8 cellular contexts compared by ENCODE assay signal in genomic region chr11:61446211-61446651, GRCh38. TPM values are rescaled to one million over a fixed set of nuclear protein-coding genes. Genes with fewer than 3 reads are reported as not detected.
A peak's percentile ranks its signal among the peaks of the same experiment; 100 is the strongest.
DNase-seq lines count a peak whose midpoint lies in the region; ATAC-seq and TF ChIP-seq lines count a peak whose summit lies in the region.

No MANE protein-coding gene starts in this region.

- BruUV-seq in A673 (replicated peaks; lab: Mats Ljungman, UMichigan): no TSS peak

- H3F3A ChIP-seq in neural cell (ENCODE audit: insufficient read depth, low read length, poor library complexity, severe bottlenecking): no peaks in the 10 kb centered on the region

- TF ChIP-seq RAD21 in neural cell (conservative IDR thresholded peaks at IDR 0.05): peak; percentile 93

- ATAC-seq in GM18867 (IDR thresholded peaks at IDR 0.05; ENCODE audit: unreplicated experiment): peak; percentile 74

- TF ChIP-seq CTCF in A673 (conservative IDR thresholded peaks at IDR 0.05; ENCODE audit: low read depth, low read length) (peak; percentile 99), Peyer's patch (IDR thresholded peaks at IDR 0.05) (peak in 4 of 6 experiments; percentile 76 to 84 (median 80)), fibroblast of the aortic adventitia (IDR thresholded peaks at IDR 0.05; ENCODE audit: insufficient read depth, low read length) (peak; percentile 90), neural cell (IDR thresholded peaks at IDR 0.05; ENCODE audit: poor library complexity, severe bottlenecking) (peak; percentile 92)

- no peak for TF ChIP-seq EP300 in neural cell (conservative IDR thresholded peaks at IDR 0.05; ENCODE audit: poor library complexity, severe bottlenecking)

- no peaks in the 10 kb centered on the region for H4K20me1 ChIP-seq in neural cell (ENCODE audit: insufficient read depth)

- intact Hi-C loops in A673 (cut with micrococcal nuclease; ENCODE audit: unreplicated experiment): loop anchor here (1.0 to 10.0 kb wide), 4 partner anchors 70 to 289 kb away; no protein-coding TSS in a partner anchor

- TF ChIP-seq POLR2A in Peyer's patch (IDR thresholded peaks at IDR 0.05): no peak

- H3K27me3 ChIP-seq in A673 (replicated peaks; ENCODE audit: insufficient read depth, low read depth, low read length, poor library complexity): no peaks in the 10 kb centered on the region
- H3K27me3 ChIP-seq in Peyer's patch: no peaks in the 10 kb centered on the region
- H3K27me3 ChIP-seq in neural cell (ENCODE audit: insufficient read depth, low read depth, low read length): no peaks in the 10 kb centered on the region

- CTCF ChIA-PET in A673 (lab: Charles Lee): interaction anchor here (0.6 to 3.5 kb wide), 23 partner anchors 11 to 680 kb away, joined by 3 to 74 read pairs (median 3); partner anchors contain the start of gene LRRC10B

- H3K9ac ChIP-seq in neural cell (ENCODE audit: low read length): no peak overlapping the region

- no peak overlapping the region for H3K4me2 ChIP-seq in neural cell (ENCODE audit: low read length)

- no peaks in the 10 kb centered on the region for H3K9me2 ChIP-seq in neural cell (ENCODE audit: insufficient read depth, low read length)

- peaks cover 8% of the 10 kb centered on the region for H3K4me1 ChIP-seq in A673 (ENCODE audit: insufficient read depth, low read length, poor library complexity, severe bottlenecking)
- no peaks in the 10 kb centered on the region for H3K4me1 ChIP-seq in Peyer's patch

- H3K4me3 ChIP-seq in A673 (ENCODE audit: low read depth, low read length, poor library complexity, severe bottlenecking) (no peak overlapping the region), Peyer's patch (no peak overlapping the region), fibroblast of the aortic adventitia (ENCODE audit: low read depth, low read length) (no peak overlapping the region), neural cell (ENCODE audit: low read length) (no peak overlapping the region)

- H3K9me3 ChIP-seq in A673 (ENCODE audit: low read depth, low read length, poor library complexity, severe bottlenecking) (no peaks in the 10 kb centered on the region), Peyer's patch (no peaks in the 10 kb centered on the region), neural cell (ENCODE audit: low read length) (no peaks in the 10 kb centered on the region)

- no peak overlapping the region for H2AFZ ChIP-seq in neural cell (ENCODE audit: low read depth, low read length)

- H3K27ac ChIP-seq in A673 (ENCODE audit: low read depth, low read length, poor library complexity, severe bottlenecking) (peak overlapping the region; percentile 48), Peyer's patch (no peak overlapping the region), neural cell (ENCODE audit: low read length) (peak overlapping the region; percentile 2)

- POLR2A ChIA-PET in A673 (lab: Charles Lee; ENCODE audit: low non-redundant PET): no interaction called here

- H3K36me3 ChIP-seq in A673 (ENCODE audit: insufficient read depth, low read length, poor library complexity, severe bottlenecking): peaks cover 38% of the 10 kb centered on the region
- peaks cover 0 to 75% (median 0%) of the 10 kb centered on the region in 3 donors for H3K36me3 ChIP-seq in Peyer's patch
- H3K36me3 ChIP-seq in neural cell (ENCODE audit: insufficient read depth, low read length): peaks cover 7% of the 10 kb centered on the region

- peaks cover 7% of the 10 kb centered on the region for H3K79me2 ChIP-seq in neural cell (replicated peaks; ENCODE audit: insufficient read depth, low read length)

- DNase-seq in A673 (ENCODE audit: low spot score) (peak; percentile 97), LHCN-M2 (ENCODE audit: low read depth) (peak; percentile 96), Peyer's patch (peak; percentile 69 to 90 (median 89)), fibroblast of the aortic adventitia (ENCODE audit: low read depth) (peak; percentile 98)
- DNase-seq in activated T-helper 1 cell treated with anti-CD3 and anti-CD28 coated beads, Interleukin-2, amount 50 U/mL, for 16 hours (ENCODE audit: low read depth in 1 of 2, low spot score in 1 of 2): peak; percentile 19 to 36
- peak; percentile 77 for DNase-seq in stimulated activated naive CD4-positive, alpha-beta T cell treated with Interleukin-2 at 50 U/mL for 16 hours (lab: John Stamatoyannopoulos, UW)

TF ChIP-seq in neural cell, 6 proteins besides CTCF, POLR2A, EP300 and RAD21:
- TF ChIP-seq EZH2 (IDR thresholded peaks at IDR 0.05; ENCODE audit: borderline replicate concordance, insufficient read depth, low read length, poor library complexity, severe bottlenecking): no peak
- TF ChIP-seq MXI1 (conservative IDR thresholded peaks at IDR 0.05; ENCODE audit: poor library complexity, severe bottlenecking): peak; percentile 26
- peak; percentile 95 for TF ChIP-seq SMC3 (conservative IDR thresholded peaks at IDR 0.05; ENCODE audit: poor library complexity)

RNA-seq across cellular contexts. Expression of gene SDHAF2, which starts 16.3 kb away (rescaled TPM):
- total RNA-seq in A673 (2021) (46.6 and 49.1 TPM in 2 replicates), LHCN-M2 (2014; rRNA removed) (26.2 and 38.2 TPM in 2 replicates), Peyer's patch (10 to 100 TPM; 54.5 to 92.4 (median 70.5) TPM), fibroblast of the aortic adventitia (ENCODE audit: low replicate concordance) (51.5 and 67.4 TPM in 2 replicates)
- 43.0 TPM for polyA plus RNA-seq in LHCN-M2 (2012)
- polyA plus RNA-seq in neural cell: 54.5 and 72.8 TPM in 2 replicates
- 70.8 and 84.4 TPM in 2 replicates for polyA minus RNA-seq in neural cell

RNA-seq across cellular contexts. Expression of gene CPSF7, which starts 16.5 kb away (rescaled TPM):
- total RNA-seq in A673 (2021) (160 and 162 TPM in 2 replicates), LHCN-M2 (2014; rRNA removed) (38.9 and 45.2 TPM in 2 replicates), Peyer's patch (100 to 1,000 TPM in 1 of 4 donors, 10 to 100 TPM in 3; 45.9 to 125 (median 79.9) TPM), fibroblast of the aortic adventitia (ENCODE audit: low replicate concordance) (26.6 and 33.8 TPM in 2 replicates)
- 34.9 TPM for polyA plus RNA-seq in LHCN-M2 (2012)
- polyA plus RNA-seq in neural cell: 80.2 and 82.5 TPM in 2 replicates
- polyA minus RNA-seq in neural cell: 46.7 and 60.4 TPM in 2 replicates

RNA-seq across cellular contexts. Expression of gene TMEM216, which starts 53.8 kb away (rescaled TPM):
- total RNA-seq in A673 (2021) (11.5 and 11.6 TPM in 2 replicates), LHCN-M2 (2014; rRNA removed) (10.6 and 16.2 TPM in 2 replicates), Peyer's patch (10 to 100 TPM in 2 of 4 donors, 1 to 10 TPM in 2; 4.1 to 10.5 (median 8.3) TPM), fibroblast of the aortic adventitia (ENCODE audit: low replicate concordance) (12.2 and 19.9 TPM in 2 replicates)
- polyA plus RNA-seq in LHCN-M2 (2012): 9.0 TPM
- polyA plus RNA-seq in neural cell: 22.0 and 22.4 TPM in 2 replicates
- 10.7 and 10.9 TPM in 2 replicates for polyA minus RNA-seq in neural cell

Comparison
In these comparisons a context has a peak if more than half of its experiments do, and no peak if none do; other contexts are left out.
1. DNase-seq: peak in every context shown above with its lines; median percentile 98 in fibroblast of the aortic adventitia; 97 in A673; 96 in LHCN-M2; 89 in Peyer's patch; 77 in stimulated activated naive CD4-positive, alpha-beta T cell treated with Interleukin-2 at 50 U/mL for 16 hours; 28 in activated T-helper 1 cell treated with anti-CD3 and anti-CD28 coated beads, Interleukin-2, amount 50 U/mL, for 16 hours.
2. H3K27ac ChIP-seq: peak in A673 (single experiment) and neural cell (single experiment); none in Peyer's patch (0 of 4).
3. Peak in every context shown above with its lines, with median percentiles within 50 percentile points of each other: CTCF ChIP-seq.